Comparison of ENCODE assay signal across 8 cellular contexts in the genomic region with DNA sequence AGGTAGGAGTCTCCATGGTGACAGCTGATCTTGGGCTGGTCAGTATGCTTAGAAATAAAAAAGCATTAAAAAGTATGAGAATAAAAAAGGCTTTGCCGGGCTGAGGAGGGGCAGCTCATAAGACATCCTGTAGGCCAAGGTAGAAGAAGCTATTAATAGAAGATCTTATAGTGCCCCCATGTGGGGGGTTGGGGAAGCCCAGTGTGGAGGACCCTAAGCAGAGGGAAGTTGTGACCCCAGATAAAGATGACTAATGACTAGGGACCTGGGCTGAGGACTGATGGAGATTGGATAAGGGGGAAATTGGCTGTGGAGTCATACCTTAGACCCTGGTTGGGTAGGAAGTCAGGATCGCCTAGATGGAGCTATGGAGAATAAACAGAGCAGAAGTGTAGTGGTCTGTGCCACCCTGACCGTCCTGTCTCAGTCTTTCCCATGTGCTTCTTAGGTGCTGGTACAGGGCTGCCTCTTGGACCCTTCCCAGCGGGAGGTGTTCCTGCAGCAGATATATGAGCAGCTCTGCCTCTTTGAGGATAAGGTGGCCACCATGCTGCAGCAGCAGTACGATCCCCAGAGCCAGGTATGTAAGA. TPM values are rescaled to one million over a fixed set of nuclear protein-coding genes. Genes with fewer than 3 reads are reported as not detected.
DNase-seq lines count a peak whose midpoint lies in the region; ATAC-seq lines count a peak whose summit lies in the region.

No MANE protein-coding gene starts in this region.

- H2BK120ac ChIP-seq in mesendoderm (ENCODE audit: low read depth, low read length): no peak overlapping the region

- no peak overlapping the region for H2AK5ac ChIP-seq in mesendoderm (ENCODE audit: low read length)

- H3K56ac ChIP-seq in mesendoderm (ENCODE audit: low read length): no peak overlapping the region

- no peak overlapping the region for H4K5ac ChIP-seq in mesendoderm (ENCODE audit: low read length)

- H2BK15ac ChIP-seq in mesendoderm (replicated peaks; ENCODE audit: low read depth): no peak overlapping the region

- H3K4ac ChIP-seq in mesendoderm (ENCODE audit: low read depth, low read length): no peak overlapping the region

- H3K4me3 ChIP-seq in mesendoderm (ENCODE audit: low read length): no peak overlapping the region

- peaks cover 5% of the 10 kb centered on the region for H3K4me1 ChIP-seq in mesendoderm (ENCODE audit: control insufficient read depth, low read depth, low read length)

- H3K27ac ChIP-seq in mesendoderm (ENCODE audit: low read depth, low read length): no peak overlapping the region

- H3K27me3 ChIP-seq in mesendoderm (ENCODE audit: insufficient read depth, low read length, poor library complexity): no peaks in the 10 kb centered on the region

- H3K79me1 ChIP-seq in mesendoderm (ENCODE audit: low read length): no peaks in the 10 kb centered on the region

- DNase-seq in Right ventricle myocardium inferior (ENCODE audit: missing footprints) (no peak), cardiac septum (ENCODE audit: low spot score) (no peak), NCI-H510A treated with DMSO at 0.1 percent for 48 hours (lab: John Stamatoyannopoulos, UW) (peak; percentile 97), dermis microvascular lymphatic vessel endothelial cell (ENCODE audit: low read depth in 2 of 2) (peak; percentile 18 to 75), mesendoderm (peak; percentile 89)
- DNase-seq in activated CD4-positive, alpha-beta T cell treated with anti-CD3 and anti-CD28 coated beads for 48 hours: peak; percentile 72
- peak; percentile 46 for DNase-seq in stimulated activated CD8-positive, alpha-beta memory T cell treated with anti-CD3 and anti-CD28 coated beads, Interleukin-4, amount 100 ng/mL, for 24 hours (ENCODE audit: low read depth)

- no peak overlapping the region for H3K18ac ChIP-seq in mesendoderm (ENCODE audit: low read length)

- ATAC-seq in Right ventricle myocardium inferior (peak; percentile 76), HG02973 (IDR thresholded peaks at IDR 0.05; ENCODE audit: unreplicated experiment) (no peak)

- H3K23ac ChIP-seq in mesendoderm (ENCODE audit: low read length): no peak overlapping the region

- no CpG with 5 or more reads among the region's 5 CpGs for WGBS in mesendoderm (ENCODE audit: extremely low coverage, insufficient coverage, low lambda C conversion rate)

- H2BK5ac ChIP-seq in mesendoderm (ENCODE audit: low read length): no peak overlapping the region

- no peak overlapping the region for H3K4me2 ChIP-seq in mesendoderm (ENCODE audit: low read length)

- intact Hi-C loops in Right ventricle myocardium inferior (cut with DNase I) (loop anchor here (1.0 kb wide), 1 partner anchor 187 kb away; no protein-coding TSS in a partner anchor), cardiac septum (cut with DNase I) (loop anchor here (2.0 kb wide), 1 partner anchor 188 kb away; no protein-coding TSS in a partner anchor)

- no peak overlapping the region for H4K8ac ChIP-seq in mesendoderm (ENCODE audit: low read depth, low read length)

- no peak overlapping the region for H3K9ac ChIP-seq in mesendoderm (ENCODE audit: low read length)

- H3K79me2 ChIP-seq in mesendoderm (ENCODE audit: control insufficient read depth, insufficient read depth, low read length): no peaks in the 10 kb centered on the region

- peaks cover 2% of the 10 kb centered on the region for H3K36me3 ChIP-seq in mesendoderm (ENCODE audit: control insufficient read depth, insufficient read depth, low read length)

RNA-seq across cellular contexts. Expression of gene SZT2, which starts 25.0 kb away (rescaled TPM):
- total RNA-seq in Right ventricle myocardium inferior (22.5 TPM), cardiac septum (35.7 TPM), dermis microvascular lymphatic vessel endothelial cell (8.6 and 14.0 TPM in 2 replicates)
- polyA plus RNA-seq in mesendoderm (2013, experiment 1 of 2): 3.5 TPM
- 3.4 TPM for polyA plus RNA-seq in mesendoderm (2013, experiment 2 of 2)

RNA-seq across cellular contexts. Expression of gene MED8, which starts 25.1 kb away (rescaled TPM):
- total RNA-seq in Right ventricle myocardium inferior: 18.0 TPM
- total RNA-seq in cardiac septum: 17.9 TPM
- total RNA-seq in dermis microvascular lymphatic vessel endothelial cell: 36.3 and 36.7 TPM in 2 replicates
- polyA plus RNA-seq in mesendoderm (2013, experiment 1 of 2): 19.4 TPM
- 18.7 TPM for polyA plus RNA-seq in mesendoderm (2013, experiment 2 of 2)

RNA-seq across cellular contexts. Expression of gene HYI, which starts 39.0 kb away (rescaled TPM):
- total RNA-seq in Right ventricle myocardium inferior: 20.2 TPM
- total RNA-seq in cardiac septum: 26.3 TPM
- total RNA-seq in dermis microvascular lymphatic vessel endothelial cell: 73.6 and 104 TPM in 2 replicates
- 12.7 TPM for polyA plus RNA-seq in mesendoderm (2013, experiment 1 of 2)
- 11.9 TPM for polyA plus RNA-seq in mesendoderm (2013, experiment 2 of 2)

RNA-seq across cellular contexts. Expression of gene ELOVL1, which starts 46.9 kb away (rescaled TPM):
- total RNA-seq in Right ventricle myocardium inferior (34.4 TPM), cardiac septum (37.8 TPM), dermis microvascular lymphatic vessel endothelial cell (51.1 and 64.4 TPM in 2 replicates)
- 37.0 TPM for polyA plus RNA-seq in mesendoderm (2013, experiment 1 of 2)
- 37.2 TPM for polyA plus RNA-seq in mesendoderm (2013, experiment 2 of 2)

RNA-seq across cellular contexts. Expression of gene CDC20, which starts 55.9 kb away (rescaled TPM):
- 1.6 TPM for total RNA-seq in Right ventricle myocardium inferior
- 0.78 TPM for total RNA-seq in cardiac septum
- total RNA-seq in dermis microvascular lymphatic vessel endothelial cell: 18.6 and 53.7 TPM in 2 replicates
- polyA plus RNA-seq in mesendoderm (2013, experiment 1 of 2): 156 TPM
- 154 TPM for polyA plus RNA-seq in mesendoderm (2013, experiment 2 of 2)

Comparison
In these comparisons a context has a peak if more than half of its experiments do, and no peak if none do; other contexts are left out.
1. DNase-seq: peak in NCI-H510A treated with DMSO at 0.1 percent for 48 hours (single experiment), activated CD4-positive, alpha-beta T cell treated with anti-CD3 and anti-CD28 coated beads for 48 hours (single experiment), dermis microvascular lymphatic vessel endothelial cell (2 of 2), mesendoderm (single experiment) and stimulated activated CD8-positive, alpha-beta memory T cell treated with anti-CD3 and anti-CD28 coated beads, Interleukin-4, amount 100 ng/mL, for 24 hours (single experiment); none in Right ventricle myocardium inferior (single experiment) and cardiac septum (single experiment).